8 cellular contexts compared by ENCODE assay signal in the genomic region with DNA sequence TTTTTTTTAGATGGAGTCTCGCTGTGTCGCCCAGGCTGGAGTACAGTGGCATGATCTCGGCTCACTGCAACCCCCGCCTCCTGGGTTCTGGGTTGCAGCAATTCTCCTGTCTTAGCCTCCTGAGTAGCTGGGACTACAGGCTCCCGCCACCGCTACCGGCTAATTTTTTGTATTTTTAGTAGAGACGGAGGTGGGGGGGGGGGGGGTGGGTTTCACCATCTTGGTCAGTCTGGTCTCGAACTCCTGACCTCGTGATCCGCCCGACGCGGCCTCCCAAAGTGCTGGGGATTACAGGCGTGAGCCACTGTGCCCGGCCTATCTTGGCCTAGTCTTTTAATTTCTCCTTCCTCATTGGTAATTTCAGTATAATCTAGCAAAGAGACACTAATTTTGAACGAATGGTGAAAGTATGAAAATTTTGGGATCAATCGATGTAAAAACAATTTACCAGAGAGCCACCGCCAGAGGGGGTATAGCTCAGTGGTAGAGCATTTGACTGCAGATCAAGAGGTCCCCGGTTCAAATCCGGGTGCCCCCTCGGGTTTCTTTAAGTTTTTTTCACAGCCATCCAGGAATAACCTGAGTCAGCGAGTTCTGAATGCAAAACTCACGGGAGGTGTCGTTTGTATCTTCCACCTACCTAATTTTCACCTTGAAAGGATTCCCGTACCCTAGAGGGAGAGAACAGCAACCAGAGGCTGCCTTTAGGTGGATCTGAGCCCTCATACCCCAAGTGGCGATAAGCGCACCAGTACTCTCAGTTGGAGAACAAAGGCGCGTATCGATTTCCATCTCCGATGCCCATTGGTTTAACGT. TPM values are rescaled to one million over a fixed set of nuclear protein-coding genes. Genes with fewer than 3 reads are reported as not detected.
DNase-seq lines count a peak whose midpoint lies in the region; ATAC-seq, FAIRE-seq and TF ChIP-seq lines count a peak whose summit lies in the region.

No MANE protein-coding gene starts in this region.

- H3K27ac ChIP-seq in SK-N-SH (ENCODE audit: low read depth in 2 of 2, low read length in 1 of 2) = no peak overlapping the region
- peak overlapping the region; percentile 61 for H3K27ac ChIP-seq in endodermal cell (ENCODE audit: low read depth, low read length)
- H3K27ac ChIP-seq in muscle layer of duodenum (ENCODE audit: low read length) = peak overlapping the region; percentile 90

- H3K27ac Mint-ChIP-seq in activated CD4-positive, alpha-beta memory T cell treated with anti-CD3 and anti-CD28 coated beads, Interleukin-2, amount 10 ng/mL, durations not matched to agents 7 days and 5 days = peak overlapping the region; percentile 98
- H3K27ac Mint-ChIP-seq in endodermal cell = peak overlapping the region; percentile 84
- H3K27ac Mint-ChIP-seq in stimulated activated naive CD8-positive, alpha-beta T cell treated with anti-CD3 and anti-CD28 coated beads, Interleukin-15, amount 100 ng/mL, for 72 hours = peak overlapping the region; percentile 87 to 100

- peak overlapping the region; percentile 98 for H3K4me3 Mint-ChIP-seq in activated CD4-positive, alpha-beta memory T cell treated with anti-CD3 and anti-CD28 coated beads, Interleukin-2, amount 10 ng/mL, durations not matched to agents 7 days and 5 days
- H3K4me3 Mint-ChIP-seq in endodermal cell = peak overlapping the region; percentile 100
- peak overlapping the region; percentile 92 for H3K4me3 Mint-ChIP-seq in stimulated activated naive CD8-positive, alpha-beta T cell treated with anti-CD3 and anti-CD28 coated beads, Interleukin-15, amount 100 ng/mL, for 72 hours

- H3K9me3 ChIP-seq in SK-N-SH = no peaks in the 10 kb centered on the region
- H3K9me3 ChIP-seq in endodermal cell (ENCODE audit: control insufficient read depth, low read length) = no peaks in the 10 kb centered on the region
- no peaks in the 10 kb centered on the region for H3K9me3 ChIP-seq in muscle layer of duodenum (ENCODE audit: control insufficient read depth in 1 of 2, low read length in 2 of 2)

- no peak for DNase-seq in SK-N-SH
- peak; percentile 71 to 83 for DNase-seq in NCI-H526 (lab: John Stamatoyannopoulos, UW)
- peak; percentile 72 for DNase-seq in activated CD4-positive, alpha-beta memory T cell treated with anti-CD3 and anti-CD28 coated beads, Interleukin-2, amount 10 ng/mL, durations not matched to agents 7 days and 5 days
- DNase-seq in endodermal cell = peak; percentile 93
- peak; percentile 71 to 74 for DNase-seq in stimulated activated naive CD8-positive, alpha-beta T cell treated with anti-CD3 and anti-CD28 coated beads, Interleukin-15, amount 100 ng/mL, for 72 hours
- DNase-seq in urothelium cell line (ENCODE audit: low spot score) = no peak

- TF ChIP-seq CTCF in SK-N-SH (IDR thresholded peaks at IDR 0.05) (peak; percentile 63), endodermal cell (conservative IDR thresholded peaks at IDR 0.05) (peak; percentile 66)

- peaks cover 43% of the 10 kb centered on the region for H3F3A ChIP-seq in SK-N-SH (replicated peaks; ENCODE audit: insufficient read depth)

- no peak for TF ChIP-seq EP300 in SK-N-SH (IDR thresholded peaks at IDR 0.05; ENCODE audit: borderline replicate concordance in 1 of 2, low read depth in 1 of 2, low read length in 1 of 2)

- H3K9me3 Mint-ChIP-seq in activated CD4-positive, alpha-beta memory T cell treated with anti-CD3 and anti-CD28 coated beads, Interleukin-2, amount 10 ng/mL, durations not matched to agents 7 days and 5 days = no peaks in the 10 kb centered on the region
- no peaks in the 10 kb centered on the region for H3K9me3 Mint-ChIP-seq in endodermal cell
- no peaks in the 10 kb centered on the region for H3K9me3 Mint-ChIP-seq in stimulated activated naive CD8-positive, alpha-beta T cell treated with anti-CD3 and anti-CD28 coated beads, Interleukin-15, amount 100 ng/mL, for 72 hours

- H3K9me2 ChIP-seq in SK-N-SH = no peaks in the 10 kb centered on the region

- FAIRE-seq in urothelium cell line (lab: Jason Lieb, UNC) = no peak

- H3K36me3 ChIP-seq in SK-N-SH (replicated peaks in 1 of 2; ENCODE audit: control insufficient read depth in 1 of 2, insufficient read depth in 2 of 2, low read length in 1 of 2) (peaks cover 1 to 3% of the 10 kb centered on the region in 2 experiments), endodermal cell (ENCODE audit: control insufficient read depth, insufficient read depth, low read length) (peaks cover 8% of the 10 kb centered on the region), muscle layer of duodenum (ENCODE audit: control insufficient read depth in 1 of 2, insufficient read depth in 2 of 2, low read length in 2 of 2) (peaks cover 0 to 4% of the 10 kb centered on the region in 2 donors)

- POLR2A ChIA-PET in SK-N-SH (lab: Yijun Ruan, JAX) = interaction anchor here (2.5 kb wide), 1 partner anchor 13 kb away, joined by 9 read pairs; a partner anchor contains a TSS
- POLR2A ChIA-PET in activated CD4-positive, alpha-beta memory T cell treated with anti-CD3 and anti-CD28 coated beads, Interleukin-2, amount 10 ng/mL, durations not matched to agents 7 days and 5 days (lab: Charles Lee) = interaction anchor here (0.6 to 8.5 kb wide), 8 partner anchors 10 to 59 kb away, joined by 3 to 201 read pairs (median 4); a partner anchor contains a TSS

- H4K20me1 ChIP-seq in SK-N-SH (ENCODE audit: insufficient read depth) = peaks cover 13% of the 10 kb centered on the region

- no peak for ATAC-seq in SK-N-SH treated with all-trans-retinoic acid at 6 μM for 48 hours
- no peak for ATAC-seq in stimulated activated naive CD8-positive, alpha-beta T cell treated with anti-CD3 and anti-CD28 coated beads, Interleukin-15, amount 100 ng/mL, for 72 hours

- TF ChIP-seq RAD21 in SK-N-SH (IDR thresholded peaks at IDR 0.05; ENCODE audit: low read length) = no peak

- no peak overlapping the region for H2AFZ ChIP-seq in SK-N-SH (ENCODE audit: low read depth)

- H3K27me3 ChIP-seq in SK-N-SH (ENCODE audit: insufficient read depth) (no peaks in the 10 kb centered on the region), endodermal cell (ENCODE audit: control insufficient read depth, insufficient read depth, low read length, poor library complexity, severe bottlenecking) (no peaks in the 10 kb centered on the region), muscle layer of duodenum (ENCODE audit: low read depth, low read length) (no peaks in the 10 kb centered on the region)

- peaks cover 13% of the 10 kb centered on the region for H3K36me3 Mint-ChIP-seq in activated CD4-positive, alpha-beta memory T cell treated with anti-CD3 and anti-CD28 coated beads, Interleukin-2, amount 10 ng/mL, durations not matched to agents 7 days and 5 days (ENCODE audit: low read depth)
- no peaks in the 10 kb centered on the region for H3K36me3 Mint-ChIP-seq in endodermal cell (ENCODE audit: low read depth)

- peaks cover 3% of the 10 kb centered on the region for H3K27me3 Mint-ChIP-seq in activated CD4-positive, alpha-beta memory T cell treated with anti-CD3 and anti-CD28 coated beads, Interleukin-2, amount 10 ng/mL, durations not matched to agents 7 days and 5 days
- H3K27me3 Mint-ChIP-seq in endodermal cell (ENCODE audit: insufficient read depth) = no peaks in the 10 kb centered on the region
- H3K27me3 Mint-ChIP-seq in stimulated activated naive CD8-positive, alpha-beta T cell treated with anti-CD3 and anti-CD28 coated beads, Interleukin-15, amount 100 ng/mL, for 72 hours = no peaks in the 10 kb centered on the region

- no peak overlapping the region for H3K4me2 ChIP-seq in SK-N-SH

- 40% methylated on average over 33 of the region's 33 CpGs for WGBS in SK-N-SH (ENCODE audit: low lambda C conversion rate)
- WGBS in endodermal cell (ENCODE audit: insufficient coverage in 1 of 2, insufficient read length in 1 of 2), 2 experiments = 6 to 19% methylated on average over 14 to 33 of the region's 33 CpGs

- H3K4me1 Mint-ChIP-seq in activated CD4-positive, alpha-beta memory T cell treated with anti-CD3 and anti-CD28 coated beads, Interleukin-2, amount 10 ng/mL, durations not matched to agents 7 days and 5 days = peaks cover 30% of the 10 kb centered on the region
- H3K4me1 Mint-ChIP-seq in endodermal cell = peaks cover 11% of the 10 kb centered on the region
- H3K4me1 Mint-ChIP-seq in stimulated activated naive CD8-positive, alpha-beta T cell treated with anti-CD3 and anti-CD28 coated beads, Interleukin-15, amount 100 ng/mL, for 72 hours = peaks cover 47% of the 10 kb centered on the region

- H3K9ac ChIP-seq in SK-N-SH = no peak overlapping the region
- H3K9ac ChIP-seq in endodermal cell (ENCODE audit: extremely low read depth, low read length, poor library complexity, severe bottlenecking) = peak overlapping the region; percentile 89

- CTCF ChIA-PET in SK-N-SH (lab: Yijun Ruan, JAX) = interaction anchor here (0.7 to 3.8 kb wide), 3 partner anchors 13 to 115 kb away, joined by 3 to 10 read pairs (median 4); a partner anchor contains a TSS
- CTCF ChIA-PET in activated CD4-positive, alpha-beta memory T cell treated with anti-CD3 and anti-CD28 coated beads, Interleukin-2, amount 10 ng/mL, durations not matched to agents 7 days and 5 days (lab: Charles Lee) = interaction anchor here (0.8 to 5.6 kb wide), 13 partner anchors 14 to 371 kb away, joined by 3 to 56 read pairs (median 5); a partner anchor contains a TSS

- peaks cover 25% of the 10 kb centered on the region for H3K79me2 ChIP-seq in SK-N-SH (ENCODE audit: insufficient read depth)

- H3K4me3 ChIP-seq in SK-N-SH (ENCODE audit: low read depth in 2 of 2, low read length in 1 of 2) (peak overlapping the region in 1 of 2 experiments; percentile 17; a peak in 1 of 4 replicates), endodermal cell (ENCODE audit: low read length) (peak overlapping the region; percentile 93), muscle layer of duodenum (ENCODE audit: low read depth in 1 of 2, low read length in 2 of 2) (peak overlapping the region; percentile 75 to 100)

- peaks cover 6 to 17% of the 10 kb centered on the region in 2 experiments; a peak in 2 of 4 replicates for H3K4me1 ChIP-seq in SK-N-SH (ENCODE audit: control insufficient read depth in 1 of 2, insufficient read depth in 2 of 2, low read depth in 1 of 2, low read length in 1 of 2)
- peaks cover 6% of the 10 kb centered on the region for H3K4me1 ChIP-seq in endodermal cell (ENCODE audit: control insufficient read depth, insufficient read depth, low read length)
- H3K4me1 ChIP-seq in muscle layer of duodenum (ENCODE audit: control insufficient read depth in 1 of 2, insufficient read depth in 2 of 2, low read length in 2 of 2) = peaks cover 16 to 21% of the 10 kb centered on the region in 2 donors

RNA-seq across cellular contexts. Expression of a gene that starts 2.5 kb away (rescaled TPM):
- 79.7 and 102 TPM in 2 replicates for polyA plus RNA-seq in SK-N-SH (2012; rRNA removed)
- polyA plus RNA-seq in SK-N-SH (2012; cell fraction: cytosol; rRNA removed) = 59.0 and 70.3 TPM in 2 replicates
- 88.9 and 142 TPM in 2 replicates for polyA plus RNA-seq in SK-N-SH (2012; cell fraction: nucleus; rRNA removed)
- 100 to 1,000 TPM; 193 to 196 TPM for total RNA-seq in activated CD4-positive, alpha-beta memory T cell treated with anti-CD3 and anti-CD28 coated beads, Interleukin-2, amount 10 ng/mL, durations not matched to agents 7 days and 5 days
- 100 to 1,000 TPM; 168 to 177 TPM for total RNA-seq in endodermal cell
- polyA plus RNA-seq in endodermal cell (2013, experiment 1 of 2) = 102 TPM
- 102 TPM for polyA plus RNA-seq in endodermal cell (2013, experiment 2 of 2)

RNA-seq across cellular contexts. Expression of a gene that starts 13.9 kb away (rescaled TPM):
- 2,658 and 2,763 TPM in 2 replicates for polyA plus RNA-seq in SK-N-SH (2012; rRNA removed)
- 3,488 and 4,696 TPM in 2 replicates for polyA plus RNA-seq in SK-N-SH (2012; cell fraction: cytosol; rRNA removed)
- polyA plus RNA-seq in SK-N-SH (2012; cell fraction: nucleus; rRNA removed) = 540 and 582 TPM in 2 replicates
- total RNA-seq in activated CD4-positive, alpha-beta memory T cell treated with anti-CD3 and anti-CD28 coated beads, Interleukin-2, amount 10 ng/mL, durations not matched to agents 7 days and 5 days = 100 to 1,000 TPM; 933 to 960 TPM
- 1,000 to 10,000 TPM; 1,194 to 1,262 TPM for total RNA-seq in endodermal cell
- polyA plus RNA-seq in endodermal cell (2013, experiment 1 of 2) = 2,291 TPM
- polyA plus RNA-seq in endodermal cell (2013, experiment 2 of 2) = 2,039 TPM

RNA-seq across cellular contexts. Expression of a gene that starts 42.3 kb away (rescaled TPM):
- 15.6 and 21.2 TPM in 2 replicates for polyA plus RNA-seq in SK-N-SH (2012; rRNA removed)
- polyA plus RNA-seq in SK-N-SH (2012; cell fraction: cytosol; rRNA removed) = 12.0 and 12.4 TPM in 2 replicates
- polyA plus RNA-seq in SK-N-SH (2012; cell fraction: nucleus; rRNA removed) = 63.5 and 64.6 TPM in 2 replicates
- total RNA-seq in activated CD4-positive, alpha-beta memory T cell treated with anti-CD3 and anti-CD28 coated beads, Interleukin-2, amount 10 ng/mL, durations not matched to agents 7 days and 5 days = 10 to 100 TPM; 29.0 to 30.1 TPM
- total RNA-seq in endodermal cell = 10 to 100 TPM; 14.6 to 15.0 TPM
- 17.2 TPM for polyA plus RNA-seq in endodermal cell (2013, experiment 1 of 2)
- 16.7 TPM for polyA plus RNA-seq in endodermal cell (2013, experiment 2 of 2)

Comparison
In these comparisons a context has a peak if more than half of its experiments do, and no peak if none do; other contexts are left out.
1. DNase-seq: peak in NCI-H526 (2 of 2), activated CD4-positive, alpha-beta memory T cell treated with anti-CD3 and anti-CD28 coated beads, Interleukin-2, amount 10 ng/mL, durations not matched to agents 7 days and 5 days (single experiment), endodermal cell (single experiment) and stimulated activated naive CD8-positive, alpha-beta T cell treated with anti-CD3 and anti-CD28 coated beads, Interleukin-15, amount 100 ng/mL, for 72 hours (2 of 2); none in SK-N-SH (single experiment) and urothelium cell line (single experiment).
2. H3K27ac ChIP-seq: peak in endodermal cell (single experiment) and muscle layer of duodenum (single experiment); none in SK-N-SH (0 of 2).
3. Peak in every context shown above with its lines, with median percentiles within 50 percentile points of each other: H3K27ac Mint-ChIP-seq and H3K4me3 Mint-ChIP-seq.